ENCODE assay signal across 10 cellular contexts in the genomic region with DNA sequence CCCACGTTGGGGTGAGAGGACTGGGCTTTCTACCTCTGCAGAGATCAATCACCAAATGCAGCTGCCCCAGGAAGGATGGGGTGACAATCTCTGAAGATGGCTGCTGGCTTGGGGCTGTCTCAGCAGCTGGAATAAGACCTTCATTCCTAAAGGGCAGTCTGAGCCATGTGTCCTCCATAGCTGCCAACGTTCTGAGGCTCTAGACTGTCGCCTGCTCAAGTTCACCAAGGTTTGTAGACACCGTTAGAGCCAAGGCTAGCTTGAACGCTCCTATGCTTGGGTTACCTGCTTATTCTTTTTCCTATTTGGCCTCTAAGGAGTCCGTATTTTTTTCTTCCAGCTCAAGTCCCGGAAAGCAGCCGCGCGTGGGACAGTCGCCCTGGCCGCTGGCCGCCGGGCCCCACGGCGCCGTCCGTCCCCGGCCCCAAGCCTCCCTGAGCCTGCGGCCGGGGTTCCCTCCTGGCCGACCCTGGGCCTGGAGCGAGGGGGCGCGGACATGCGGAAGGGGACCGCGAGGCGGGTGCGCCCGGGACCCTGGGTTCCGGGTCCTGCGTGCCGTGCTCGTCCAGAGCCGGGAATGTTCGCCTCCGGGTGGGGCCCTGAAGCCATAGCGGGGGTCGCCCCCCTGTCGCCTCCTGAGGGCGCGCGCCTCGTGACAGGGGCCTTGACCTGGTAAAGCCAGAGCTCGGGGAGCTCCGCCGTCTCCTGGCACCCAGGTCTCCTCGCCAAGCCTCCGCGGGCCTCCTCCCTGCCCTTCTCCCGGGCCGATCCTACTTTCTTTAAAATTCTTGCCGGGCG. TPM values are rescaled to one million over a fixed set of nuclear protein-coding genes. Genes with fewer than 3 reads are reported as not detected.
DNase-seq lines count a peak whose midpoint lies in the region; ATAC-seq and TF ChIP-seq lines count a peak whose summit lies in the region.
"Had no signal": no experiment of that assay in that cellular context is flagged by ENCODE, and none has a peak within 500 bp of the region (broad histone marks: within the 10 kb centered on the region; RNA-seq: fewer than 3 reads in every experiment).

No MANE protein-coding gene starts in this region.

- H3K4me1 ChIP-seq in transverse colon: peaks cover 0 to 14% (median 6%) of the 10 kb centered on the region in 4 donors

- H3K27me3 ChIP-seq in transverse colon: peaks cover 32% of the 10 kb centered on the region

- DNase-seq in activated CD4-positive, alpha-beta T cell treated with anti-CD3 and anti-CD28 coated beads, Interleukin-2, amount 10 ng/mL, durations not matched to agents 7 days and 5 days: no peak
- DNase-seq in activated CD4-positive, alpha-beta T cell treated with anti-CD3 and anti-CD28 coated beads, Interleukin-2, amount 50 U/mL, for 4 hours: no peak
- DNase-seq in coronary artery (ENCODE audit: low spot score) (no peak), naive B cell (no peak), transverse colon (no peak), NCI-H2081 (lab: John Stamatoyannopoulos, UW) (no peak)
- DNase-seq in activated CD8-positive, alpha-beta memory T cell treated with anti-CD3 and anti-CD28 coated beads for 24 hours: no peak

- H3K4me1 Mint-ChIP-seq in activated CD4-positive, alpha-beta T cell treated with anti-CD3 and anti-CD28 coated beads, Interleukin-2, amount 10 ng/mL, durations not matched to agents 7 days and 5 days: peaks cover 4% of the 10 kb centered on the region
- peaks cover 0 to 6% (median 0%) of the 10 kb centered on the region in 3 donors for H3K4me1 Mint-ChIP-seq in naive B cell

- no peak for TF ChIP-seq CTCF in coronary artery (IDR thresholded peaks at IDR 0.05)
- TF ChIP-seq CTCF in transverse colon (IDR thresholded peaks at IDR 0.05): no peak

- TF ChIP-seq EP300 in transverse colon (IDR thresholded peaks at IDR 0.05; ENCODE audit: low read depth): no peak

- peak overlapping the region; percentile 8 for H3K4me3 Mint-ChIP-seq in activated CD4-positive, alpha-beta T cell treated with anti-CD3 and anti-CD28 coated beads, Interleukin-2, amount 10 ng/mL, durations not matched to agents 7 days and 5 days
- H3K4me3 Mint-ChIP-seq in naive B cell: peak overlapping the region in 7 of 8 donors; percentile 25 to 68 (median 57)
- H3K4me3 Mint-ChIP-seq: activated T-helper 1 cell treated with anti-CD3 and anti-CD28 coated beads, Interleukin-12 subunit alpha, Interleukin-12 subunit beta, Interleukin-2, Interleukin-4 antibody, amounts not matched to agents 30 ng/mL and 10 ng/mL and 1 ng/mL, durations not matched to agents 14 hours and 24 hours and 36 hours had no signal

- no peaks in the 10 kb centered on the region for H3K9me3 ChIP-seq in transverse colon

- H3K36me3 ChIP-seq in transverse colon: no peaks in the 10 kb centered on the region

- no peaks in the 10 kb centered on the region for H3K9me3 Mint-ChIP-seq in activated CD4-positive, alpha-beta T cell treated with anti-CD3 and anti-CD28 coated beads, Interleukin-2, amount 10 ng/mL, durations not matched to agents 7 days and 5 days
- no peaks in the 10 kb centered on the region for H3K9me3 Mint-ChIP-seq in naive B cell
- H3K9me3 Mint-ChIP-seq: activated T-helper 1 cell treated with anti-CD3 and anti-CD28 coated beads, Interleukin-12 subunit alpha, Interleukin-12 subunit beta, Interleukin-2, Interleukin-4 antibody, amounts not matched to agents 30 ng/mL and 10 ng/mL and 1 ng/mL, durations not matched to agents 14 hours and 24 hours and 36 hours had no signal

- ATAC-seq in naive B cell (ENCODE audit: low read depth in 2 of 2) (peak in 1 of 2 donors; percentile 21), HG03378 (IDR thresholded peaks at IDR 0.05; ENCODE audit: unreplicated experiment) (no peak)

- no peak overlapping the region for H3K27ac Mint-ChIP-seq in activated CD4-positive, alpha-beta T cell treated with anti-CD3 and anti-CD28 coated beads, Interleukin-2, amount 10 ng/mL, durations not matched to agents 7 days and 5 days
- H3K27ac Mint-ChIP-seq in naive B cell: no peak overlapping the region
- H3K27ac Mint-ChIP-seq: activated T-helper 1 cell treated with anti-CD3 and anti-CD28 coated beads, Interleukin-12 subunit alpha, Interleukin-12 subunit beta, Interleukin-2, Interleukin-4 antibody, amounts not matched to agents 30 ng/mL and 10 ng/mL and 1 ng/mL, durations not matched to agents 14 hours and 24 hours and 36 hours had no signal

- H3K4me3 ChIP-seq in coronary artery (peak overlapping the region; percentile 71), transverse colon (peak overlapping the region; percentile 11 to 35 (median 26))

- intact Hi-C loops in transverse colon (cut with DNase I; ENCODE audit: low total_unique reads): no loop called here

- in situ Hi-C loops in transverse colon (cut with MboI; ENCODE audit: low pct_ligation_motif_present in 1 of 4, low pct_unique_long_range_greater_than_20kb in 1 of 4, low sequenced_read_pairs in 3 of 4): no loop called here

- 25 to 31% methylated on average over 4 to 40 of the region's 55 CpGs for WGBS in transverse colon (ENCODE audit: low coverage in 1 of 2), 2 donors

- H3K27ac ChIP-seq in coronary artery: peak overlapping the region in 1 of 2 donors; percentile 21
- H3K27ac ChIP-seq in transverse colon: no peak overlapping the region

- peaks cover 43% of the 10 kb centered on the region for H3K27me3 Mint-ChIP-seq in activated CD4-positive, alpha-beta T cell treated with anti-CD3 and anti-CD28 coated beads, Interleukin-2, amount 10 ng/mL, durations not matched to agents 7 days and 5 days
- H3K27me3 Mint-ChIP-seq in naive B cell: peaks cover 33 to 54% (median 42%) of the 10 kb centered on the region in 3 donors

- POLR2A ChIA-PET in activated CD4-positive, alpha-beta T cell treated with anti-CD3 and anti-CD28 coated beads, Interleukin-2, amount 10 ng/mL, durations not matched to agents 7 days and 5 days (lab: Charles Lee): interaction anchor here (0.9 kb wide), 1 partner anchor 10 kb away, joined by 9 read pairs; a partner anchor contains a TSS

- TF ChIP-seq POLR2A in transverse colon (IDR thresholded peaks at IDR 0.05): no peak

- CTCF ChIA-PET in activated CD4-positive, alpha-beta T cell treated with anti-CD3 and anti-CD28 coated beads, Interleukin-2, amount 10 ng/mL, durations not matched to agents 7 days and 5 days (lab: Charles Lee): interaction anchor here (0.6 to 2.1 kb wide), 13 partner anchors 8 to 1557 kb away, joined by 3 to 11 read pairs (median 4); partner anchors contain the start of genes BLOC1S4 and MRFAP1

- no peaks in the 10 kb centered on the region for H3K36me3 Mint-ChIP-seq in activated CD4-positive, alpha-beta T cell treated with anti-CD3 and anti-CD28 coated beads, Interleukin-2, amount 10 ng/mL, durations not matched to agents 7 days and 5 days (ENCODE audit: low read depth)
- peaks cover 0 to 5% of the 10 kb centered on the region in 2 donors for H3K36me3 Mint-ChIP-seq in naive B cell

RNA-seq across cellular contexts. Expression of gene MRFAP1, which starts 23.3 kb away (rescaled TPM):
- 100 to 1,000 TPM in 1 of 2 experiments, 10 to 100 TPM in 1; 91.3 to 107 TPM for total RNA-seq in activated CD4-positive, alpha-beta T cell treated with anti-CD3 and anti-CD28 coated beads, Interleukin-2, amount 10 ng/mL, durations not matched to agents 7 days and 5 days
- 100 to 1,000 TPM; 156 to 214 (median 164) TPM for polyA plus RNA-seq in naive B cell (ENCODE audit: low read depth in 6 of 6)
- 100 to 1,000 TPM in 3 of 4 donors, 10 to 100 TPM in 1; 96.3 to 229 (median 125) TPM for total RNA-seq in transverse colon

RNA-seq across cellular contexts. Expression of gene S100P, which starts 29.9 kb away (rescaled TPM):
- 1 to 10 TPM; 5.3 to 7.2 TPM for total RNA-seq in activated CD4-positive, alpha-beta T cell treated with anti-CD3 and anti-CD28 coated beads, Interleukin-2, amount 10 ng/mL, durations not matched to agents 7 days and 5 days
- 1 to 10 TPM in 1 of 6 donors, not detected in 5; 2.5 TPM for polyA plus RNA-seq in naive B cell (ENCODE audit: low read depth in 6 of 6)
- total RNA-seq in transverse colon: 1 to 10 TPM in 2 of 4 donors, not detected in 2; 7.5 to 7.8 TPM
- total RNA-seq: HT1080 had no signal

RNA-seq across cellular contexts. Expression of gene MRFAP1L1, which starts 45.9 kb away (rescaled TPM):
- 10 to 100 TPM; 74.5 to 74.9 TPM for total RNA-seq in activated CD4-positive, alpha-beta T cell treated with anti-CD3 and anti-CD28 coated beads, Interleukin-2, amount 10 ng/mL, durations not matched to agents 7 days and 5 days
- 10 to 100 TPM; 46.6 to 81.8 (median 71.3) TPM for polyA plus RNA-seq in naive B cell (ENCODE audit: low read depth in 6 of 6)
- 10 to 100 TPM; 18.3 to 51.0 (median 30.3) TPM for total RNA-seq in transverse colon

RNA-seq across cellular contexts. Expression of gene BLOC1S4, which starts 52.2 kb away (rescaled TPM):
- 10 to 100 TPM; 16.6 to 17.6 TPM for total RNA-seq in activated CD4-positive, alpha-beta T cell treated with anti-CD3 and anti-CD28 coated beads, Interleukin-2, amount 10 ng/mL, durations not matched to agents 7 days and 5 days
- 10 to 100 TPM; 70.2 to 93.2 (median 79.6) TPM for polyA plus RNA-seq in naive B cell (ENCODE audit: low read depth in 6 of 6)
- 10 to 100 TPM in 3 of 4 donors, under 1 TPM in 1; 1.00 to 18.8 (median 12.4) TPM for total RNA-seq in transverse colon
